Comparison of ENCODE assay signal across 8 cellular contexts in the genomic region with DNA sequence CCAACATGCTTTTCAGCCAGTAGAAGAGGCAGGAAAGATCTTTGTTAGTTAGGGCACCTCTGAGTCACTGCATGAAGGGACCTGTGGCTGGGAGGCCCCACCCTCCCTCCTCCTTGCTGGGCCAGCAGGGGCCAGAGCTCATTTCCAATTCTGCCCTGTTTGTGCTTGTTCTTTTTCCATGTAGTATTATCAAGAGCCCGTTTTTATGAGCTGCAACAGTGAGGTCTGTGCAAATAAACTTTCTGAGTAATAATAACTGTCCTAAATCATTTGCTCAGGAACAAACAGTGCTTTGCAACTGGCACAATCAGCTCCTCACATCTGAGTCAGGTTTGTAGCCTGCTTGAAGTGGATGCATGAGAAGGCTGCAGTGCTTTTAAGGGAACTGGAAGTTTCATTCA.
DNase-seq lines count a peak whose midpoint lies in the region; ATAC-seq lines count a peak whose summit lies in the region.

No MANE protein-coding gene starts in this region.

- intact Hi-C loops in activated CD4-positive, alpha-beta T cell treated with anti-CD3 and anti-CD28 coated beads, Interleukin-2, amount 10 ng/mL, durations not matched to agents 24 days and 14 days (cut with micrococcal nuclease), result loop anchor here (1.0 to 2.0 kb wide), 4 partner anchors 54 to 124 kb away; no protein-coding TSS in a partner anchor

- DNase-seq in DMS 273 (lab: John Stamatoyannopoulos, UW; ENCODE audit: unreplicated experiment) (peak; percentile 12), DMS 273 treated with DMSO at 0.1 percent for 48 hours (lab: John Stamatoyannopoulos, UW) (no peak), HuH-7.5 (ENCODE audit: low spot score) (no peak)
- DNase-seq in activated CD4-positive, alpha-beta T cell treated with anti-CD3 and anti-CD28 coated beads, Interleukin-2, amount 10 ng/mL, durations not matched to agents 24 days and 14 days, result peak; percentile 85
- peak; percentile 13 to 26 (median 24) for DNase-seq in stimulated activated CD4-positive, alpha-beta T cell treated with anti-CD3 and anti-CD28 coated beads, TNF-alpha, amount 100 ng/mL, for 1 hour (ENCODE audit: low read depth in 3 of 3, low spot score in 1 of 3)

- H3K27me3 Mint-ChIP-seq in activated CD4-positive, alpha-beta T cell treated with anti-CD3 and anti-CD28 coated beads, Interleukin-2, amount 10 ng/mL, durations not matched to agents 24 days and 14 days, result no peaks in the 10 kb centered on the region

- no peaks in the 10 kb centered on the region for H3K36me3 Mint-ChIP-seq in activated CD4-positive, alpha-beta T cell treated with anti-CD3 and anti-CD28 coated beads, Interleukin-2, amount 10 ng/mL, durations not matched to agents 24 days and 14 days (ENCODE audit: low read depth)

- H3K4me1 Mint-ChIP-seq in activated CD4-positive, alpha-beta T cell treated with anti-CD3 and anti-CD28 coated beads, Interleukin-2, amount 10 ng/mL, durations not matched to agents 24 days and 14 days, result peaks cover 69% of the 10 kb centered on the region

- H3K27ac Mint-ChIP-seq in activated CD4-positive, alpha-beta T cell treated with anti-CD3 and anti-CD28 coated beads, Interleukin-2, amount 10 ng/mL, durations not matched to agents 24 days and 14 days, result peak overlapping the region; percentile 69

- peak overlapping the region; percentile 10 for H3K4me3 Mint-ChIP-seq in activated CD4-positive, alpha-beta T cell treated with anti-CD3 and anti-CD28 coated beads, Interleukin-2, amount 10 ng/mL, durations not matched to agents 24 days and 14 days

- H3K9me3 Mint-ChIP-seq in activated CD4-positive, alpha-beta T cell treated with anti-CD3 and anti-CD28 coated beads, Interleukin-2, amount 10 ng/mL, durations not matched to agents 24 days and 14 days, result peaks cover 8% of the 10 kb centered on the region

- ATAC-seq in esophagus mucosa (peak; percentile 85), HG03135 (IDR thresholded peaks at IDR 0.05; ENCODE audit: unreplicated experiment) (no peak), HG03378 (IDR thresholded peaks at IDR 0.05; ENCODE audit: unreplicated experiment) (no peak)

Comparison
In these comparisons a context has a peak if more than half of its experiments do, and no peak if none do; other contexts are left out.
1. DNase-seq: peak in DMS 273 (single experiment), activated CD4-positive, alpha-beta T cell treated with anti-CD3 and anti-CD28 coated beads, Interleukin-2, amount 10 ng/mL, durations not matched to agents 24 days and 14 days (single experiment) and stimulated activated CD4-positive, alpha-beta T cell treated with anti-CD3 and anti-CD28 coated beads, TNF-alpha, amount 100 ng/mL, for 1 hour (3 of 3); none in DMS 273 treated with DMSO at 0.1 percent for 48 hours (single experiment) and HuH-7.5 (single experiment).